30 cellular contexts compared by ENCODE assay signal in genomic region chr4:6371827-6372226, GRCh38.
"Had no signal": no experiment of that assay in that cellular context is flagged by ENCODE, and none has a peak within 500 bp of the region (broad histone marks: within the 10 kb centered on the region; RNA-seq: fewer than 3 reads in every experiment).

No MANE protein-coding gene starts in this region.

- H3K27ac Mint-ChIP-seq: naive thymus-derived CD4-positive, alpha-beta T cell; natural killer cell; nephron progenitor cell; progenitor cell of endocrine pancreas; stimulated activated effector memory CD8-positive, alpha-beta T cell treated with anti-CD3 and anti-CD28 coated beads, Interleukin-12 subunit alpha, Interleukin-12 subunit beta, amount 100 ng/mL, for 72 hours; stimulated activated naive B cell treated with anti-CD40 and anti-IgM and Interleukin-4, amounts not matched to agents 10 μg/mL and 1 μg/mL and 100 μg/mL, for 72 hours; stimulated activated naive CD8-positive, alpha-beta T cell treated with anti-CD3 and anti-CD28 coated beads, Interleukin-15, Interleukin-2, amounts not matched to agents 100 ng/mL and 50 ng/mL, for 24 hours had no signal

- H3K9me3 ChIP-seq: ovary, psoas muscle, right atrium auricular region, right lobe of liver, sigmoid colon, stomach, thoracic aorta, thyroid gland, tibial nerve, upper lobe of left lung, vagina had no signal

- H3K27me3 ChIP-seq: ovary, right atrium auricular region, right lobe of liver, thyroid gland, upper lobe of left lung, vagina had no signal

- DNase-seq: naive thymus-derived CD4-positive, alpha-beta T cell; natural killer cell; nephron progenitor cell; occipital lobe; ovary; psoas muscle; retina; right lobe of liver; sigmoid colon; small intestine; stimulated activated CD4-positive, alpha-beta T cell treated with anti-CD3 and anti-CD28 coated beads, Interleukin-15, amount 100 ng/mL, for 24 hours; stimulated activated CD4-positive, alpha-beta T cell treated with anti-CD3 and anti-CD28 coated beads, Interleukin-2, amount 100 ng/mL, for 24 hours; stimulated activated CD4-positive, alpha-beta T cell treated with anti-CD3 and anti-CD28 coated beads, Interleukin-2, amount 100 ng/mL, for 48 hours; stimulated activated CD4-positive, alpha-beta T cell treated with anti-CD3 and anti-CD28 coated beads, Interleukin-4, amount 100 ng/mL, for 24 hours; stimulated activated naive B cell treated with anti-CD40 and anti-IgM and Interleukin-4, amounts not matched to agents 10 μg/mL and 1 μg/mL and 100 μg/mL, for 72 hours; stimulated activated naive CD4-positive, alpha-beta T cell treated with Interleukin-2 at 50 U/mL for 16 hours; stomach; thyroid gland; trophoblast cell; upper lobe of left lung had no signal

- H3K4me3 ChIP-seq: ovary, psoas muscle, right atrium auricular region, right lobe of liver, sigmoid colon, stomach, thoracic aorta, thyroid gland, tibial nerve, upper lobe of left lung, vagina had no signal

- H3K36me3 ChIP-seq: ovary, right atrium auricular region, right lobe of liver, sigmoid colon, stomach, thoracic aorta, thyroid gland, tibial nerve, upper lobe of left lung, vagina had no signal

- H3K36me3 Mint-ChIP-seq: naive thymus-derived CD4-positive, alpha-beta T cell; natural killer cell; stimulated activated effector memory CD8-positive, alpha-beta T cell treated with anti-CD3 and anti-CD28 coated beads, Interleukin-12 subunit alpha, Interleukin-12 subunit beta, amount 100 ng/mL, for 72 hours; stimulated activated naive B cell treated with anti-CD40 and anti-IgM and Interleukin-4, amounts not matched to agents 10 μg/mL and 1 μg/mL and 100 μg/mL, for 72 hours had no signal

- H3K4me3 Mint-ChIP-seq: naive thymus-derived CD4-positive, alpha-beta T cell; natural killer cell; nephron progenitor cell; neural crest cell; stimulated activated effector memory CD8-positive, alpha-beta T cell treated with anti-CD3 and anti-CD28 coated beads, Interleukin-12 subunit alpha, Interleukin-12 subunit beta, amount 100 ng/mL, for 72 hours; stimulated activated naive B cell treated with anti-CD40 and anti-IgM and Interleukin-4, amounts not matched to agents 10 μg/mL and 1 μg/mL and 100 μg/mL, for 72 hours; stimulated activated naive CD8-positive, alpha-beta T cell treated with anti-CD3 and anti-CD28 coated beads, Interleukin-15, Interleukin-2, amounts not matched to agents 100 ng/mL and 50 ng/mL, for 24 hours had no signal

- H3K9me3 Mint-ChIP-seq: naive thymus-derived CD4-positive, alpha-beta T cell; natural killer cell; nephron progenitor cell; neural crest cell; stimulated activated effector memory CD8-positive, alpha-beta T cell treated with anti-CD3 and anti-CD28 coated beads, Interleukin-12 subunit alpha, Interleukin-12 subunit beta, amount 100 ng/mL, for 72 hours; stimulated activated naive CD8-positive, alpha-beta T cell treated with anti-CD3 and anti-CD28 coated beads, Interleukin-15, Interleukin-2, amounts not matched to agents 100 ng/mL and 50 ng/mL, for 24 hours had no signal

- H3K4me1 ChIP-seq: parathyroid adenoma, psoas muscle, right atrium auricular region, right lobe of liver, sigmoid colon, stomach, thyroid gland, tibial nerve, upper lobe of left lung, vagina had no signal

- H3K4me1 Mint-ChIP-seq: naive thymus-derived CD4-positive, alpha-beta T cell; natural killer cell; neural crest cell; stimulated activated naive B cell treated with anti-CD40 and anti-IgM and Interleukin-4, amounts not matched to agents 10 μg/mL and 1 μg/mL and 100 μg/mL, for 72 hours had no signal

- FAIRE-seq: small intestine, urothelium cell line had no signal

- H3K9ac ChIP-seq: parathyroid adenoma had no signal

- H3K27ac ChIP-seq: ovary, parathyroid adenoma, psoas muscle, right atrium auricular region, right lobe of liver, sigmoid colon, stomach, thoracic aorta, thyroid gland, tibial nerve, upper lobe of left lung, vagina had no signal

- ATAC-seq: naive thymus-derived CD4-positive, alpha-beta T cell; natural killer cell; psoas muscle; right lobe of liver; stimulated activated effector memory CD8-positive, alpha-beta T cell treated with anti-CD3 and anti-CD28 coated beads, Interleukin-12 subunit alpha, Interleukin-12 subunit beta, amount 100 ng/mL, for 72 hours; stimulated activated naive B cell treated with anti-CD40 and anti-IgM and Interleukin-4, amounts not matched to agents 10 μg/mL and 1 μg/mL and 100 μg/mL, for 72 hours had no signal
